Comparison of ENCODE assay signal across 10 cellular contexts in the genomic region with DNA sequence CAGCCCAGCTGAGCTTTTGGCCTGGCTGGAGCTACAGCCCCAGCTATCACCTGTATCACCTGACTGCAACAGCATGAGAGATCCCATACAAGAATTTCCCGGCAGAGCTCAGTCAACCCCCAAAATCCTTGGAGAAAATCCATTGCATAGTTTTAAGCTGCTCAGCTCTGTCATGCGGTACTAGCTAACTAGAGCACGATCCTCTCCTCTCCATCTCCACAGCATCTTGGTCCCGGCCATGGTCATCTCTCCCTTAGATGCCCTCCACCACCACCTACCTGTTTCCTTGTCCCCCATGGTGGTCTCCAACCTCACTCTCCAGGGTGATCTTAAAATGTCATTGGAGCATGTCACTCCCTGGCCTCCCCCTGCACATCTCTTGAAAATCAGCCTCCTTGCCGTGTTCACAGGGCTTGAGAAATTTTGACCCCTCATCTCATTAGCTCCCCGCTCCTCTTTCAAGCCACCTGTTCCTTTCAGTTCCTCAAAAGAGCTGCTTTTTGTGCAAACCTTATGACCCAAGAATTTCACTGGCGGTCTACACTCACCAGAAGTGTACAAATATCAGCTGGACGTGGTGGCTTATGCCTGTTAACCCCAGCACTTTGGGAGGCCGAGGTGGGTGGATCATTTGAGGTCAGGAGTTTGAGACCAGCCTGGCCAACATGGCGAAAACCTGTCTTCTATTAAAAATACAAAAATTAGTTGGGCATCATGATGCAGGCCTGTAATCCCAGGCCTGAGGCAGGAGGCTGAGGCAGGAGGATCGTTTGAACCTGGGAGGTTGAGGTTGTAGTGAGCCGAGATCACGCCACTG. TPM values are rescaled to one million over a fixed set of nuclear protein-coding genes. Genes with fewer than 3 reads are reported as not detected.
DNase-seq lines count a peak whose midpoint lies in the region; ATAC-seq, FAIRE-seq and TF ChIP-seq lines count a peak whose summit lies in the region.
"Had no signal": no experiment of that assay in that cellular context is flagged by ENCODE, and none has a peak within 500 bp of the region (broad histone marks: within the 10 kb centered on the region; RNA-seq: fewer than 3 reads in every experiment).

No MANE protein-coding gene starts in this region.

- peak; percentile 73 for DNase-seq in stimulated activated naive B cell treated with anti-CD40 and anti-IgM and Interleukin-4, amounts not matched to agents 10 μg/mL and 1 μg/mL and 100 μg/mL, for 72 hours
- DNase-seq in activated CD8-positive, alpha-beta memory T cell treated with anti-CD3 and anti-CD28 coated beads, Interleukin-2, amount 50 U/mL, for 48 hours: no peak
- DNase-seq in SHP77 (lab: John Stamatoyannopoulos, UW): no peak
- DNase-seq in HepG2 (ENCODE audit: low spot score): no peak
- DNase-seq: activated T-cell treated with anti-CD3 and anti-CD28 coated beads, Interleukin-2, amount 50 U/mL, for 1 hour; stimulated activated CD4-positive, alpha-beta T cell treated with anti-CD3 and anti-CD28 coated beads, Interleukin-4, amount 100 ng/mL, for 1 hour had no signal

- H3K4me3 ChIP-seq in HepG2 (replicated peaks in 1 of 3; ENCODE audit: insufficient read depth in 1 of 3, low read depth in 2 of 3, low read length in 3 of 3): no peak overlapping the region

- peak overlapping the region; percentile 26 to 52 for H3K4me3 Mint-ChIP-seq in stimulated activated naive B cell treated with anti-CD40 and anti-IgM and Interleukin-4, amounts not matched to agents 10 μg/mL and 1 μg/mL and 100 μg/mL, for 72 hours
- H3K4me3 Mint-ChIP-seq: dendritic cell treated with granulocyte-macrophage colony-stimulating factor and Interleukin-4, amounts not matched to agents 40 ng/mL and 50 ng/mL, for 4 days had no signal

- no peaks in the 10 kb centered on the region for H3K36me3 ChIP-seq in HepG2 (replicated peaks in 1 of 2; ENCODE audit: control insufficient read depth in 1 of 2, insufficient read depth in 2 of 2, low read length in 2 of 2)

- no peaks in the 10 kb centered on the region for H4K20me1 ChIP-seq in HepG2 (ENCODE audit: insufficient read depth, low read length)

- no peak for TF ChIP-seq CTCF in HepG2 (CRISPR knock-in tag; IDR thresholded peaks at IDR 0.05)

- H2AFZ ChIP-seq in HepG2 (ENCODE audit: low read length): no peak overlapping the region

- peaks cover 29% of the 10 kb centered on the region for H3K4me1 ChIP-seq in HepG2 (ENCODE audit: insufficient read depth, low read length)

- H3K27me3 Mint-ChIP-seq in stimulated activated naive B cell treated with anti-CD40 and anti-IgM and Interleukin-4, amounts not matched to agents 10 μg/mL and 1 μg/mL and 100 μg/mL, for 72 hours: no peaks in the 10 kb centered on the region

- peaks cover 42 to 47% of the 10 kb centered on the region in 2 donors for H3K4me1 Mint-ChIP-seq in stimulated activated naive B cell treated with anti-CD40 and anti-IgM and Interleukin-4, amounts not matched to agents 10 μg/mL and 1 μg/mL and 100 μg/mL, for 72 hours

- H3K9ac ChIP-seq in HepG2 (ENCODE audit: insufficient read depth, low read depth, low read length): no peak overlapping the region

- TF ChIP-seq EP300 in HepG2 (IDR thresholded peaks at IDR 0.05; ENCODE audit: low read depth in 2 of 2, low read length in 2 of 2) (no peak), HepG2 (CRISPR knock-in tag; IDR thresholded peaks at IDR 0.05; ENCODE audit: borderline replicate concordance) (no peak)

- H3K27ac ChIP-seq in HepG2 (ENCODE audit: extremely low read length, insufficient read depth, low read length): no peak overlapping the region

- BruUV-seq in HepG2 (replicated peaks; lab: Mats Ljungman, UMichigan): no TSS peak

- no peak for FAIRE-seq in HepG2 (lab: Jason Lieb, UNC)

- no peak overlapping the region for H3K4me2 ChIP-seq in HepG2 (ENCODE audit: low read depth, low read length)

- H3K27ac Mint-ChIP-seq in stimulated activated naive B cell treated with anti-CD40 and anti-IgM and Interleukin-4, amounts not matched to agents 10 μg/mL and 1 μg/mL and 100 μg/mL, for 72 hours: peak overlapping the region; percentile 89
- H3K27ac Mint-ChIP-seq: dendritic cell treated with granulocyte-macrophage colony-stimulating factor and Interleukin-4, amounts not matched to agents 40 ng/mL and 50 ng/mL, for 4 days had no signal

- ATAC-seq in GM19043 (IDR thresholded peaks at IDR 0.05; ENCODE audit: low read depth, unreplicated experiment) (peak; percentile 93), HG02678 (IDR thresholded peaks at IDR 0.05; ENCODE audit: unreplicated experiment) (peak; percentile 98), HG03565 (IDR thresholded peaks at IDR 0.05; ENCODE audit: unreplicated experiment) (peak; percentile 93), HepG2 (no peak)
- ATAC-seq in stimulated activated naive B cell treated with anti-CD40 and anti-IgM and Interleukin-4, amounts not matched to agents 10 μg/mL and 1 μg/mL and 100 μg/mL, for 72 hours (replicated peaks): peak; percentile 96

- POLR2A ChIA-PET in HepG2 (lab: Yijun Ruan, JAX): no interaction called here

- WGBS in HepG2 (ENCODE audit: low lambda C conversion rate): 54% methylated on average over 12 of the region's 13 CpGs

- no peak for TF ChIP-seq POLR2A in HepG2 (IDR thresholded peaks at IDR 0.05; ENCODE audit: insufficient read depth in 1 of 2, low read depth in 2 of 2, low read length in 2 of 2)

- intact Hi-C loops in HepG2 (cut with micrococcal nuclease; ENCODE audit: unreplicated experiment): no loop called here

- H3K79me2 ChIP-seq in HepG2 (ENCODE audit: insufficient read depth, low read length): no peaks in the 10 kb centered on the region

- H3K27me3 ChIP-seq in HepG2 (ENCODE audit: control insufficient read depth in 1 of 2, insufficient read depth in 2 of 2, low read length in 2 of 2): peaks cover 0 to 44% of the 10 kb centered on the region in 2 experiments

- H3K9me3 Mint-ChIP-seq in stimulated activated naive B cell treated with anti-CD40 and anti-IgM and Interleukin-4, amounts not matched to agents 10 μg/mL and 1 μg/mL and 100 μg/mL, for 72 hours: no peaks in the 10 kb centered on the region
- H3K9me3 Mint-ChIP-seq: dendritic cell treated with granulocyte-macrophage colony-stimulating factor and Interleukin-4, amounts not matched to agents 40 ng/mL and 50 ng/mL, for 4 days had no signal

- no peak for TF ChIP-seq RAD21 in HepG2 (CRISPR knock-in tag; IDR thresholded peaks at IDR 0.05)

- H3K9me3 ChIP-seq in HepG2 (ENCODE audit: low read length): no peaks in the 10 kb centered on the region

- CTCF ChIA-PET in HepG2 (lab: Yijun Ruan, JAX; ENCODE audit: low intra/inter-chr PET ratio, low total read pairs): no interaction called here

- in situ Hi-C loops in HepG2 (cut with HindIII; ENCODE audit: extremely low pct_ligation_motif_present, low pct_unique_long_range_greater_than_20kb): no loop called here

- no peaks in the 10 kb centered on the region for H3K36me3 Mint-ChIP-seq in stimulated activated naive B cell treated with anti-CD40 and anti-IgM and Interleukin-4, amounts not matched to agents 10 μg/mL and 1 μg/mL and 100 μg/mL, for 72 hours

RNA-seq across cellular contexts. Expression of a gene that starts 8.1 kb away (rescaled TPM):
- total RNA-seq in HepG2 (2016; rRNA removed; fragmentation: Illumina TruSeq; extraction: Trizol): 15.1 and 16.2 TPM in 2 replicates
- total RNA-seq in HepG2 (2016; cell fraction: cytosol; rRNA removed; fragmentation: Illumina TruSeq; extraction: Trizol; ENCODE audit: low read depth): 4.4 and 5.9 TPM in 2 replicates
- total RNA-seq in HepG2 (2016; cell fraction: insoluble cytoplasmic fraction; rRNA removed; fragmentation: Illumina TruSeq; extraction: Trizol): 13.1 and 14.8 TPM in 2 replicates
- 8.6 and 9.0 TPM in 2 replicates for total RNA-seq in HepG2 (2016; cell fraction: membrane; rRNA removed; fragmentation: Illumina TruSeq; extraction: Trizol)
- 21.4 and 22.0 TPM in 2 replicates for total RNA-seq in HepG2 (2016; cell fraction: nucleus; rRNA removed; fragmentation: Illumina TruSeq; extraction: Trizol)
- 16.4 and 16.7 TPM in 2 replicates for polyA plus RNA-seq in HepG2 (2011; rRNA removed)
- polyA plus RNA-seq in HepG2 (2011; cell fraction: cytosol; rRNA removed): 5.7 and 6.9 TPM in 2 replicates
- 55.9 and 58.4 TPM in 2 replicates for polyA plus RNA-seq in HepG2 (2011; cell fraction: nucleus; rRNA removed)
- 12.5 and 17.3 TPM in 2 replicates for polyA plus RNA-seq in HepG2 (2012)
- polyA plus RNA-seq in HepG2 (2016; cell fraction: cytosol; fragmentation: Illumina TruSeq; extraction: Trizol; ENCODE audit: low read depth): 4.6 and 4.9 TPM in 2 replicates
- 10.5 and 11.4 TPM in 2 replicates for polyA plus RNA-seq in HepG2 (2016; cell fraction: insoluble cytoplasmic fraction; fragmentation: Illumina TruSeq; extraction: Trizol; ENCODE audit: low read depth)
- polyA plus RNA-seq in HepG2 (2016; cell fraction: membrane; fragmentation: Illumina TruSeq; extraction: Trizol; ENCODE audit: low read depth): 7.1 and 7.5 TPM in 2 replicates
- 24.4 and 27.2 TPM in 2 replicates for polyA plus RNA-seq in HepG2 (2016; cell fraction: nucleus; fragmentation: Illumina TruSeq; extraction: Trizol; ENCODE audit: insufficient read depth, low read depth)
- polyA minus RNA-seq in HepG2 (2011; rRNA and poly(A)+ RNA removed; ENCODE audit: low replicate concordance): 0.51 and 12.1 TPM in 2 replicates
- 8.5 and 10.6 TPM in 2 replicates for polyA minus RNA-seq in HepG2 (2011; cell fraction: cytosol; rRNA and poly(A)+ RNA removed)
- 45.1 and 53.1 TPM in 2 replicates for polyA minus RNA-seq in HepG2 (2011; cell fraction: nucleus; rRNA and poly(A)+ RNA removed)
